ENCODE assay signal across 3 cellular contexts in genomic region chr4:143858486-143858885, GRCh38. TPM values are rescaled to one million over a fixed set of nuclear protein-coding genes. Genes with fewer than 3 reads are reported as not detected.
"Had no signal": no experiment of that assay in that cellular context is flagged by ENCODE, and none has a peak within 500 bp of the region (broad histone marks: within the 10 kb centered on the region; RNA-seq: fewer than 3 reads in every experiment).

No MANE protein-coding gene starts in this region.

RNA-seq across cellular contexts. Expression of gene GYPE, which starts 46.9 kb away (rescaled TPM):
- total RNA-seq: MCF 10A, OCI-LY7, PC-3 had no signal
